ENCODE assay signal across 20 cellular contexts in genomic region chr11:25633230-25633629, GRCh38.
DNase-seq lines count a peak whose midpoint lies in the region; ATAC-seq, FAIRE-seq and TF ChIP-seq lines count a peak whose summit lies in the region.
"Had no signal": no experiment of that assay in that cellular context is flagged by ENCODE, and none has a peak within 500 bp of the region (broad histone marks: within the 10 kb centered on the region; RNA-seq: fewer than 3 reads in every experiment).

No MANE protein-coding gene starts in this region.

- H3K4me1 Mint-ChIP-seq in activated T-helper 2 cell treated with anti-CD3 and anti-CD28 coated beads, Interferon-gamma antibody, Interleukin-2, Interleukin-4, amounts not matched to agents 10 μg/mL and 5 μg/mL and 100 μg/mL, durations not matched to agents 14 hours and 24 hours and 36 hours (ENCODE audit: low read depth) = no peaks in the 10 kb centered on the region

- TF ChIP-seq RAD21 in IMR-90 (IDR thresholded peaks at IDR 0.05; ENCODE audit: low read length) = no peak
- no peak for TF ChIP-seq RAD21 in H1 (IDR thresholded peaks at IDR 0.05 in 1 of 2, conservative IDR thresholded peaks at IDR 0.05 in 1 of 2; ENCODE audit: low read depth in 2 of 2, low read length in 2 of 2)

- H3K9ac ChIP-seq in IMR-90 (ENCODE audit: low read depth, low read length) (no peak overlapping the region), H1 (replicated peaks in 1 of 4; ENCODE audit: extremely low read depth in 1 of 4, low read depth in 3 of 4, low read length in 3 of 4) (no peak overlapping the region)
- H3K9ac ChIP-seq: BLaER1 had no signal

- H3K4me2 ChIP-seq in IMR-90 (ENCODE audit: low read depth, low read length) (no peak overlapping the region), H1 (ENCODE audit: insufficient read depth in 1 of 2, low read depth in 2 of 2, low read length in 2 of 2) (no peak overlapping the region)
- H3K4me2 ChIP-seq: BLaER1 had no signal

- H3K79me1 ChIP-seq in IMR-90 (ENCODE audit: low read depth in 1 of 2, low read length in 2 of 2) (no peaks in the 10 kb centered on the region), H1 (ENCODE audit: low read depth, low read length) (no peaks in the 10 kb centered on the region)

- H3K9me3 Mint-ChIP-seq in activated T-helper 2 cell treated with anti-CD3 and anti-CD28 coated beads, Interferon-gamma antibody, Interleukin-2, Interleukin-4, amounts not matched to agents 10 μg/mL and 5 μg/mL and 100 μg/mL, durations not matched to agents 14 hours and 24 hours and 36 hours = peaks cover 19% of the 10 kb centered on the region

- dilution Hi-C loops in IMR-90 (cut with HindIII; ENCODE audit: low sequenced_read_pairs, unreplicated experiment) = no loop called here

- no peak overlapping the region for H2BK12ac ChIP-seq in H1 (ENCODE audit: low read depth, low read length)

- H3K4me1 ChIP-seq in IMR-90 (ENCODE audit: control insufficient read depth, insufficient read depth, low read length) (no peaks in the 10 kb centered on the region), H1 (replicated peaks in 1 of 4; ENCODE audit: control insufficient read depth in 3 of 4, insufficient read depth in 4 of 4, low read length in 3 of 4) (no peaks in the 10 kb centered on the region)
- H3K4me1 ChIP-seq: BE2C, BLaER1, Caco-2 had no signal

- H4K5ac ChIP-seq in IMR-90 (ENCODE audit: low read depth, low read length) (no peak overlapping the region), H1 (ENCODE audit: insufficient read length, low read depth, low read length) (no peak overlapping the region)

- H3K4me3 Mint-ChIP-seq in activated T-helper 2 cell treated with anti-CD3 and anti-CD28 coated beads, Interferon-gamma antibody, Interleukin-2, Interleukin-4, amounts not matched to agents 10 μg/mL and 5 μg/mL and 100 μg/mL, durations not matched to agents 14 hours and 24 hours and 36 hours (ENCODE audit: low read depth) = no peak overlapping the region
- H3K4me3 Mint-ChIP-seq: CD4-positive, alpha-beta T cell; CD8-positive, alpha-beta T cell had no signal

- no peak overlapping the region for H3K18ac ChIP-seq in IMR-90 (ENCODE audit: low read depth, low read length)
- H3K18ac ChIP-seq in H1 (ENCODE audit: extremely low read depth, low read length) = no peak overlapping the region

- POLR2A ChIA-PET in IMR-90 (lab: Charles Lee; ENCODE audit: unreplicated experiment) (no interaction called here), H1 (lab: Charles Lee; ENCODE audit: partially characterized antibody) (no interaction called here)

- BruUV-seq in IMR-90 (replicated peaks; lab: Mats Ljungman, UMichigan) = no TSS peak

- H2BK5ac ChIP-seq in IMR-90 (ENCODE audit: low read depth, low read length, poor library complexity, severe bottlenecking) (no peak overlapping the region), H1 (ENCODE audit: low read depth, low read length) (no peak overlapping the region)

- no peak overlapping the region for H3K23ac ChIP-seq in IMR-90 (ENCODE audit: low read depth, low read length)
- no peak overlapping the region for H3K23ac ChIP-seq in H1 (ENCODE audit: insufficient read length)

- H3K27me3 ChIP-seq in IMR-90 (ENCODE audit: control insufficient read depth, insufficient read depth, low read length) (no peaks in the 10 kb centered on the region), H1 (replicated peaks in 1 of 4; ENCODE audit: control insufficient read depth in 3 of 4, extremely low read depth in 1 of 4, insufficient read depth in 3 of 4, low read length in 3 of 4) (no peaks in the 10 kb centered on the region)
- H3K27me3 ChIP-seq: BE2C, BLaER1 had no signal

- H3K9me1 ChIP-seq in IMR-90 (ENCODE audit: insufficient read depth, low read length) = no peaks in the 10 kb centered on the region

- H2AK9ac ChIP-seq in IMR-90 (replicated peaks; ENCODE audit: low read depth, low read length, poor library complexity) = no peak overlapping the region

- H3K23me2 ChIP-seq in H1 (ENCODE audit: low read depth, low read length) = no peaks in the 10 kb centered on the region

- no peaks in the 10 kb centered on the region for H3K79me2 ChIP-seq in H1 (ENCODE audit: control insufficient read depth in 1 of 2, insufficient read depth in 2 of 2, low read length in 2 of 2)

- H3K36me3 Mint-ChIP-seq in activated T-helper 2 cell treated with anti-CD3 and anti-CD28 coated beads, Interferon-gamma antibody, Interleukin-2, Interleukin-4, amounts not matched to agents 10 μg/mL and 5 μg/mL and 100 μg/mL, durations not matched to agents 14 hours and 24 hours and 36 hours (ENCODE audit: low read depth) = no peaks in the 10 kb centered on the region
- H3K36me3 Mint-ChIP-seq: CD8-positive, alpha-beta T cell had no signal

- no peak for FAIRE-seq in H1 (lab: Jason Lieb, UNC)
- FAIRE-seq: D721Med, GM12891, GM18507, GM19239 had no signal

- no peak for DNase-seq in IMR-90
- DNase-seq in H1 (ENCODE audit: low read depth in 1 of 2, low spot score in 2 of 2) = no peak
- no peak for DNase-seq in activated T-helper 2 cell treated with anti-CD3 and anti-CD28 coated beads, Interferon-gamma antibody, Interleukin-2, Interleukin-4, amounts not matched to agents 10 μg/mL and 5 μg/mL and 100 μg/mL, durations not matched to agents 14 hours and 24 hours and 36 hours (ENCODE audit: low spot score)
- DNase-seq: 8988T; ACHN; BE2C; C1 segment of cervical spinal cord; Caco-2; Calu3; CD4-positive, alpha-beta T cell; CD8-positive, alpha-beta T cell; DMS79 treated with DMSO at 0.1 percent for 48 hours; GF-D8 had no signal

- no peak overlapping the region for H3K27ac Mint-ChIP-seq in activated T-helper 2 cell treated with anti-CD3 and anti-CD28 coated beads, Interferon-gamma antibody, Interleukin-2, Interleukin-4, amounts not matched to agents 10 μg/mL and 5 μg/mL and 100 μg/mL, durations not matched to agents 14 hours and 24 hours and 36 hours
- H3K27ac Mint-ChIP-seq: CD4-positive, alpha-beta T cell; CD8-positive, alpha-beta T cell had no signal

- no peak overlapping the region for H2AK5ac ChIP-seq in IMR-90 (ENCODE audit: low read depth, low read length)
- no peak overlapping the region for H2AK5ac ChIP-seq in H1 (ENCODE audit: low read depth, low read length)

- H2AFZ ChIP-seq in IMR-90 (replicated peaks; ENCODE audit: low read length, poor library complexity) (no peak overlapping the region), H1 (ENCODE audit: low read length) (peak overlapping the region; percentile 36; the same call in 1 of the 2 replicates)

- H3K36me3 ChIP-seq in IMR-90 (ENCODE audit: control insufficient read depth, insufficient read depth, low read length) (no peaks in the 10 kb centered on the region), H1 (ENCODE audit: control insufficient read depth in 2 of 4, insufficient read depth in 4 of 4, low read length in 3 of 4) (no peaks in the 10 kb centered on the region)
- H3K36me3 ChIP-seq: BE2C, BLaER1 had no signal

- H2BK20ac ChIP-seq in IMR-90 (ENCODE audit: low read depth, low read length) (no peak overlapping the region), H1 (ENCODE audit: low read length) (no peak overlapping the region)

- H2BK15ac ChIP-seq in IMR-90 (ENCODE audit: low read depth, low read length) (no peak overlapping the region), H1 (ENCODE audit: low read length) (no peak overlapping the region)

- no peak overlapping the region for H3K14ac ChIP-seq in IMR-90 (replicated peaks; ENCODE audit: low read depth, low read length)
- no peak overlapping the region for H3K14ac ChIP-seq in H1 (ENCODE audit: insufficient read length)

- in situ Hi-C loops in IMR-90 (cut with MboI; ENCODE audit: low sequenced_read_pairs) = no loop called here

- ATAC-seq in IMR-90 (ENCODE audit: low read depth) (no peak), GM18873 (IDR thresholded peaks at IDR 0.05; ENCODE audit: low FRiP score, unreplicated experiment) (no peak)
- ATAC-seq: CD8-positive, alpha-beta T cell had no signal

- H3K9me3 ChIP-seq in IMR-90 (ENCODE audit: control insufficient read depth, insufficient read depth, low read length) (peaks cover 3% of the 10 kb centered on the region; the same call in 1 of the 2 replicates), H1 (ENCODE audit: insufficient read depth in 2 of 2, low read depth in 1 of 2, low read length in 1 of 2) (no peaks in the 10 kb centered on the region)
- H3K9me3 ChIP-seq: BE2C, BLaER1, Caco-2 had no signal

- H3K4ac ChIP-seq in IMR-90 (ENCODE audit: low read depth, low read length) (no peak overlapping the region), H1 (replicated peaks; ENCODE audit: insufficient read length, low read depth, low read length) (no peak overlapping the region)

- no peak overlapping the region for H3K56ac ChIP-seq in IMR-90 (ENCODE audit: extremely low read depth, insufficient read depth, low read length)
- no peak overlapping the region for H3K56ac ChIP-seq in H1 (replicated peaks; ENCODE audit: insufficient read length, low read depth, low read length)

- H4K91ac ChIP-seq in IMR-90 (ENCODE audit: insufficient read depth, low read depth, low read length) = no peak overlapping the region
- H4K91ac ChIP-seq in H1 (replicated peaks; ENCODE audit: insufficient read length, low read length) = no peak overlapping the region

- H3K27me3 Mint-ChIP-seq in activated T-helper 2 cell treated with anti-CD3 and anti-CD28 coated beads, Interferon-gamma antibody, Interleukin-2, Interleukin-4, amounts not matched to agents 10 μg/mL and 5 μg/mL and 100 μg/mL, durations not matched to agents 14 hours and 24 hours and 36 hours (ENCODE audit: low read depth) = no peaks in the 10 kb centered on the region
- H3K27me3 Mint-ChIP-seq: CD4-positive, alpha-beta T cell had no signal

- TF ChIP-seq CTCF in C4-2B (conservative IDR thresholded peaks at IDR 0.05) = no peak
- TF ChIP-seq CTCF in IMR-90 (conservative IDR thresholded peaks at IDR 0.05; ENCODE audit: low read depth, low read length) = no peak
- TF ChIP-seq CTCF in H1 (IDR thresholded peaks at IDR 0.05; ENCODE audit: control extremely low read depth in 1 of 3, insufficient read depth in 1 of 3, low read depth in 1 of 3, low read length in 3 of 3) = no peak

- no peak for TF ChIP-seq EP300 in H1 (IDR thresholded peaks at IDR 0.05; ENCODE audit: borderline replicate concordance in 1 of 2, low read depth in 2 of 2, low read length in 2 of 2)

- H4K20me1 ChIP-seq in IMR-90 (ENCODE audit: insufficient read depth, low read length) = no peaks in the 10 kb centered on the region
- H4K20me1 ChIP-seq in H1 (replicated peaks in 1 of 2; ENCODE audit: control insufficient read depth in 1 of 2, insufficient read depth in 2 of 2, low read length in 2 of 2) = no peaks in the 10 kb centered on the region
- H4K20me1 ChIP-seq: BLaER1 had no signal

- CTCF ChIA-PET in IMR-90 (lab: Yijun Ruan, JAX) (no interaction called here), H1 (lab: Charles Lee; ENCODE audit: partially characterized antibody) (no interaction called here)

- intact Hi-C loops in IMR-90 (cut with micrococcal nuclease) = no loop called here
- intact Hi-C loops in activated T-helper 2 cell treated with anti-CD3 and anti-CD28 coated beads, Interferon-gamma antibody, Interleukin-2, Interleukin-4, amounts not matched to agents 10 μg/mL and 5 μg/mL and 100 μg/mL, durations not matched to agents 14 hours and 24 hours and 36 hours (cut with micrococcal nuclease) = no loop called here

- TF ChIP-seq POLR2A in IMR-90 (IDR thresholded peaks at IDR 0.05; ENCODE audit: low read depth, low read length) (no peak), H1 (IDR thresholded peaks at IDR 0.05; ENCODE audit: control extremely low read depth in 1 of 2, low read depth in 2 of 2, low read length in 2 of 2) (no peak)

- WGBS in IMR-90 (ENCODE audit: extremely low coverage in 2 of 2, insufficient read length in 1 of 2), 2 experiments = no CpG with 5 or more reads among the region's 1 CpG
- 86% methylated on average over 1 of the region's 1 CpG; no CpG with 5 or more reads in 1 of the 2 experiments for WGBS in H1 (ENCODE audit: extremely low coverage in 1 of 2, insufficient coverage in 1 of 2, insufficient read length in 1 of 2, insufficient replicate concordance in 2 of 2, low coverage in 1 of 2, low lambda C conversion rate in 2 of 2, missing lambda C conversion rate in 1 of 2), 2 experiments

- H2BK120ac ChIP-seq in IMR-90 (ENCODE audit: low read depth, low read length) = no peak overlapping the region
- H2BK120ac ChIP-seq in H1 (replicated peaks; ENCODE audit: low read depth, low read length) = no peak overlapping the region

- H3K27ac ChIP-seq in C4-2B = peak overlapping the region; percentile 52; the same call in 1 of the 2 replicates
- no peak overlapping the region for H3K27ac ChIP-seq in IMR-90 (ENCODE audit: insufficient read depth, low read length)
- no peak overlapping the region for H3K27ac ChIP-seq in H1 (ENCODE audit: low read depth, low read length)
- H3K27ac ChIP-seq: BLaER1 had no signal

- H4K8ac ChIP-seq in IMR-90 (ENCODE audit: low read depth in 2 of 2, low read length in 2 of 2) (no peak overlapping the region), H1 (ENCODE audit: extremely low read depth, insufficient read depth, low read length) (no peak overlapping the region)

- H3K4me3 ChIP-seq in IMR-90 (ENCODE audit: insufficient read depth, low read depth, low read length) (no peak overlapping the region), H1 (ENCODE audit: extremely low read depth in 1 of 4, insufficient read depth in 2 of 4, low read depth in 3 of 4, low read length in 4 of 4) (no peak overlapping the region)
- H3K4me3 ChIP-seq: BLaER1 had no signal
